ENCODE assay signal across 1 cellular context in the genomic region with DNA sequence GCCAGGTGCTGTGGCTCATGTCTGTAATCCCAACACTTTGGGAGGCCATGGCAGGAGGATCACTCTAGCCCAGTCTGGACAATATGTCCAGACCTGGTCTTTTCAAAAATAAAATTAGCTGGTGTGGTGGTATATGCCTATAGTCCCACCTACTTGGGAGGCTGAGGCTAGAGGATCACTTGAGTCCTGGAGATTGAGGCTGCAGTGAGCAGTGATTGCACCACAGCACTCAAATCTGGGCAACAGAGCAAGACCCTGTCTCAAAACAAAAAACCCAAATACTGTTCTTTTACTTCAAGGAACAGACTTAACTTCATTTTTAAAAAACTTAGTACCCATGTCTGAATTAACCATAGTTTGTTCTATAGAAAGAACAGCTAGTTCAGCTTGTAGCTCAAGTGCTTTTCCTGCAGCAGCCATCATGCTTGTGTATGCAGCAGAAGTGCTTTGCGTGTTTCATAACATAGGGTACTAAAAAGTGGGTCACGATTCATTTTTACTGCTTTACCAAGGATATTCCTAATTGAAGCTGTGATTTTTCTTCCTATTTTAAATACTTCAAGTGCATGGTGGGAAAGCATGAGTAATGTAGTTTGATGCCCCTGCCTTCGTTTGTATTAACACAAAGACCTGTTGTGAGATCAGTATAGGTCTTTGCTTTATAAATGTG.
TF ChIP-seq lines count a peak whose summit lies in the region.

No MANE protein-coding gene starts in this region.

TF ChIP-seq in HepG2, 621 proteins besides CTCF, POLR2A, EP300 and RAD21:
- TF ChIP-seq, protein P1, sequence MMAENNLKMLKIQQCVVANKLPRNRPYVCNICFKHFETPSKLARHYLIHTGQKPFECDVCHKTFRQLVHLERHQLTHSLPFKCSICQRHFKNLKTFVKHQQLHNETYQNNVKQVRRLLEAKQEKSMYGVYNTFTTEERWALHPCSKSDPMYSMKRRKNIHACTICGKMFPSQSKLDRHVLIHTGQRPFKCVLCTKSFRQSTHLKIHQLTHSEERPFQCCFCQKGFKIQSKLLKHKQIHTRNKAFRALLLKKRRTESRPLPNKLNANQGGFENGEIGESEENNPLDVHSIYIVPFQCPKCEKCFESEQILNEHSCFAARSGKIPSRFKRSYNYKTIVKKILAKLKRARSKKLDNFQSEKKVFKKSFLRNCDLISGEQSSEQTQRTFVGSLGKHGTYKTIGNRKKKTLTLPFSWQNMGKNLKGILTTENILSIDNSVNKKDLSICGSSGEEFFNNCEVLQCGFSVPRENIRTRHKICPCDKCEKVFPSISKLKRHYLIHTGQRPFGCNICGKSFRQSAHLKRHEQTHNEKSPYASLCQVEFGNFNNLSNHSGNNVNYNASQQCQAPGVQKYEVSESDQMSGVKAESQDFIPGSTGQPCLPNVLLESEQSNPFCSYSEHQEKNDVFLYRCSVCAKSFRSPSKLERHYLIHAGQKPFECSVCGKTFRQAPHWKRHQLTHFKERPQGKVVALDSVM (CRISPR knock-in tag; IDR thresholded peaks at IDR 0.05): peak; percentile 87
- TF ChIP-seq, protein P2, sequence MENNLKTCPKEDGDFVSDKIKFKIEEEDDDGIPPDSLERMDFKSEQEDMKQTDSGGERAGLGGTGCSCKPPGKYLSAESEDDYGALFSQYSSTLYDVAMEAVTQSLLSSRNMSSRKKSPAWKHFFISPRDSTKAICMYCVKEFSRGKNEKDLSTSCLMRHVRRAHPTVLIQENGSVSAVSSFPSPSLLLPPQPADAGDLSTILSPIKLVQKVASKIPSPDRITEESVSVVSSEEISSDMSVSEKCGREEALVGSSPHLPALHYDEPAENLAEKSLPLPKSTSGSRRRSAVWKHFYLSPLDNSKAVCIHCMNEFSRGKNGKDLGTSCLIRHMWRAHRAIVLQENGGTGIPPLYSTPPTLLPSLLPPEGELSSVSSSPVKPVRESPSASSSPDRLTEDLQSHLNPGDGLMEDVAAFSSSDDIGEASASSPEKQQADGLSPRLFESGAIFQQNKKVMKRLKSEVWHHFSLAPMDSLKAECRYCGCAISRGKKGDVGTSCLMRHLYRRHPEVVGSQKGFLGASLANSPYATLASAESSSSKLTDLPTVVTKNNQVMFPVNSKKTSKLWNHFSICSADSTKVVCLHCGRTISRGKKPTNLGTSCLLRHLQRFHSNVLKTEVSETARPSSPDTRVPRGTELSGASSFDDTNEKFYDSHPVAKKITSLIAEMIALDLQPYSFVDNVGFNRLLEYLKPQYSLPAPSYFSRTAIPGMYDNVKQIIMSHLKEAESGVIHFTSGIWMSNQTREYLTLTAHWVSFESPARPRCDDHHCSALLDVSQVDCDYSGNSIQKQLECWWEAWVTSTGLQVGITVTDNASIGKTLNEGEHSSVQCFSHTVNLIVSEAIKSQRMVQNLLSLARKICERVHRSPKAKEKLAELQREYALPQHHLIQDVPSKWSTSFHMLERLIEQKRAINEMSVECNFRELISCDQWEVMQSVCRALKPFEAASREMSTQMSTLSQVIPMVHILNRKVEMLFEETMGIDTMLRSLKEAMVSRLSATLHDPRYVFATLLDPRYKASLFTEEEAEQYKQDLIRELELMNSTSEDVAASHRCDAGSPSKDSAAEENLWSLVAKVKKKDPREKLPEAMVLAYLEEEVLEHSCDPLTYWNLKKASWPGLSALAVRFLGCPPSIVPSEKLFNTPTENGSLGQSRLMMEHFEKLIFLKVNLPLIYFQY (CRISPR knock-in tag; IDR thresholded peaks at IDR 0.05; ENCODE audit: borderline replicate concordance): no peak
- TF ChIP-seq ZNF441 (CRISPR knock-in tag; IDR thresholded peaks at IDR 0.05; ENCODE audit: borderline replicate concordance) (no peak), ZNF121 (CRISPR knock-in tag; IDR thresholded peaks at IDR 0.05) (peak; percentile 66)
